11 cellular contexts compared by ENCODE assay signal in the genomic region with DNA sequence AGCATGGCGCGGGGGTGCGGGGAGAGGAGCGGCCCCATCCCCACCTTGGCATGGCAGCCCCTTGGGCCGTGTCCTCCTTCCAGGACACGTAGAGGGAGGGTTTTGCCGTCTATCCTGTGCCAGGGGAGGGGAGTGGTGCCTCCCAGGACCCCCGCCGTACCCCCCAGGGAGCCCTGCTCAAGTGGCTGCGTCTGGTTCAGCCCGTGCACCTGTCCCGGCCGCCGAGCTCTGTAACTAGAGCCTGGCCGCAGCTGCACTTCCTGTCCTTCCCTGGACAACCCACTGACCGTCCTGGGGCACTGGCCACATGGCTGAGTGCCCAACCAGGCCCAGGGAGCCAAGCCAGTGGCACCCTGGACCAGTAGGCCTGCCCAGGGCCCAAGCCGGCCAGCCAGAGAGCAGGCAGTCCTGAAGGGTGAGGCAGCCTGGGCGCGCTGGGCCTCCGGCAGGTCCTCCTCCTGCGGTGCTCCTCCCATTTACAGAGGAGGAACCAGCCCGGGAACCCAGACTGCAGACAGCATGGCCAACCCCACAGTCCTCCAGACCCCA. TPM values are rescaled to one million over a fixed set of nuclear protein-coding genes. Genes with fewer than 3 reads are reported as not detected.
DNase-seq lines count a peak whose midpoint lies in the region; TF ChIP-seq lines count a peak whose summit lies in the region.
"Had no signal": no experiment of that assay in that cellular context is flagged by ENCODE, and none has a peak within 500 bp of the region (broad histone marks: within the 10 kb centered on the region; RNA-seq: fewer than 3 reads in every experiment).

No MANE protein-coding gene starts in this region.

- peaks cover 88% of the 10 kb centered on the region for H3K4me1 ChIP-seq in hepatocyte (ENCODE audit: insufficient read depth)

- DNase-seq in HK-2 (ENCODE audit: unreplicated experiment) (peak; percentile 64), hepatocyte (ENCODE audit: low spot score) (peak; percentile 27), activated T-cell treated with anti-CD3 and anti-CD28 coated beads for 4 hours (no peak), NCI-H2227 treated with DMSO at 0.1 percent for 48 hours (lab: John Stamatoyannopoulos, UW) (no peak), DMS 273 treated with DMSO at 0.1 percent for 48 hours (lab: John Stamatoyannopoulos, UW) (no peak)
- DNase-seq in activated CD4-positive, CD25-positive, alpha-beta regulatory T cell (lab: John Stamatoyannopoulos, UW) = no peak
- DNase-seq: DMS79, NCI-H1105, T-helper 9 cell had no signal

- H3K27ac ChIP-seq in VCaP = peak overlapping the region; percentile 51
- H3K27ac ChIP-seq in hepatocyte = peak overlapping the region; percentile 65
- H3K27ac ChIP-seq in skin epidermis = peak overlapping the region in 20 of 21 experiments; percentile 15 to 87 (median 74)

- TF ChIP-seq CTCF in VCaP (conservative IDR thresholded peaks at IDR 0.05) = no peak
- no peak for TF ChIP-seq CTCF in hepatocyte (IDR thresholded peaks at IDR 0.05; ENCODE audit: poor library complexity)

- no peaks in the 10 kb centered on the region for H3K27me3 ChIP-seq in hepatocyte

- H2AFZ ChIP-seq in hepatocyte = no peak overlapping the region

- no peaks in the 10 kb centered on the region for H3K9me2 ChIP-seq in hepatocyte (replicated peaks; ENCODE audit: insufficient read depth)

- H3K36me3 ChIP-seq in hepatocyte (replicated peaks; ENCODE audit: insufficient read depth, low read depth) = no peaks in the 10 kb centered on the region

- 90% methylated on average over 22 of the region's 22 CpGs for WGBS in hepatocyte (ENCODE audit: low lambda C conversion rate, missing lambda C conversion rate)

- peaks cover 92% of the 10 kb centered on the region for H3K79me2 ChIP-seq in hepatocyte

- H4K20me1 ChIP-seq in hepatocyte (ENCODE audit: insufficient read depth, poor library complexity, severe bottlenecking) = peaks cover 13% of the 10 kb centered on the region

- H3K9me3 ChIP-seq in hepatocyte (ENCODE audit: low read depth) = no peaks in the 10 kb centered on the region

- H3K4me3 ChIP-seq in hepatocyte (no peak overlapping the region), skin epidermis (no peak overlapping the region)

- H3K4me2 ChIP-seq in hepatocyte = peak overlapping the region; percentile 20

RNA-seq across cellular contexts. Expression of a gene that starts 8.9 kb away (rescaled TPM):
- 44.6 and 71.3 TPM in 2 replicates for total RNA-seq in hepatocyte
- polyA plus RNA-seq in hepatocyte = 252 and 313 TPM in 2 replicates

RNA-seq across cellular contexts. Expression of a gene that starts 28.7 kb away (rescaled TPM):
- total RNA-seq in hepatocyte = 1,754 and 2,772 TPM in 2 replicates
- polyA plus RNA-seq in hepatocyte = 444 and 460 TPM in 2 replicates

RNA-seq across cellular contexts. Expression of a gene that starts 48.8 kb away (rescaled TPM):
- total RNA-seq in hepatocyte = 8.6 and 12.0 TPM in 2 replicates
- polyA plus RNA-seq in hepatocyte = 17.7 and 19.1 TPM in 2 replicates

RNA-seq across cellular contexts. Expression of a gene that starts 55.4 kb away (rescaled TPM):
- total RNA-seq in hepatocyte = 103 and 116 TPM in 2 replicates
- 143 and 144 TPM in 2 replicates for polyA plus RNA-seq in hepatocyte

Comparison
In these comparisons a context has a peak if more than half of its experiments do, and no peak if none do; other contexts are left out.
1. DNase-seq: peak in HK-2 (single experiment) and hepatocyte (single experiment); none in activated CD4-positive, CD25-positive, alpha-beta regulatory T cell (0 of 4), activated T-cell treated with anti-CD3 and anti-CD28 coated beads for 4 hours (single experiment), NCI-H2227 treated with DMSO at 0.1 percent for 48 hours (single experiment) and DMS 273 treated with DMSO at 0.1 percent for 48 hours (single experiment).
2. Peak in every context shown above with its lines, with median percentiles within 50 percentile points of each other: H3K27ac ChIP-seq.